In the genomic region with DNA sequence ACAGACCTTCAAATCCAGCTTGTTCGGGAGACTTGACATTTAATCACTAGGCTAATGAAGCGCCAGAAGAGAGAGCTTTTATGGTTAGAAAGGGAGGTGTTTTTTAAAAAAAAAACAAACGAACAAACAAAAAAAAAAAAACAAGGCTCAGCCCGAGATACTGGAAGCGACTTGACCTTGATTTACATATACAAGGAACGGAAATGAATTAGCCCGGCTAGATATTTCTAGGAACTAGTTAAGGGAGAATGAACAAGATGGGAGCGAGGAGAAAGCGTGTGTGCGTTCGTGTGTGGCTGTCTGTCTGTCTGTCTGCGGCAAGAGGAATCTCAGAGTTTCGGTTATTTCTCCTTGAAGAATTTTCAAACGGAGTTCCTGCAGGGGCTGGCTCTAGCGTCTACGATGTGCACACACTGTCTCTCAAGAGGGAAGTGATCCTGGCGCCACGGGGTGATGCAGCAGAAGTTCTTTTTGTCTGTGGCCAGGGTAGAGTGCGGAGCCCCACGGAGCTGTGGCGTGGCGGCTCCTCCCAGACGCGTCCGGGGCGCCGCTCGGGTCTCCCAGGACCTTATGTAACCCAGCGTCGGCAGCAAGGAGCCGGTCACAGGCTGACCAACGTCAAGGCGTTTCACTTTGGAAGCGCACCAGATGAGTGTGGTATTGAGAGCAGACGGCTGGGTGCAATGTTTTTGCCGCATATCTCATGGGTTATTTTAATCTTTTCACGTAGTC, we compare ENCODE assay signal across 8 cellular contexts. TPM values are rescaled to one million over a fixed set of nuclear protein-coding genes. Genes with fewer than 3 reads are reported as not detected.
A peak's percentile ranks its signal among the peaks of the same experiment; 100 is the strongest.
DNase-seq lines count a peak whose midpoint lies in the region; ATAC-seq and TF ChIP-seq lines count a peak whose summit lies in the region.

No MANE protein-coding gene starts in this region.

- H3K36me3 Mint-ChIP-seq in activated T-helper 2 cell treated with anti-CD3 and anti-CD28 coated beads, Interferon-gamma antibody, Interleukin-2, Interleukin-4, amounts not matched to agents 10 μg/mL and 5 μg/mL and 100 μg/mL, durations not matched to agents 14 hours and 24 hours and 36 hours (ENCODE audit: low read depth) = no peaks in the 10 kb centered on the region
- H3K36me3 Mint-ChIP-seq in natural killer cell treated with Interleukin-12 subunit alpha and Interleukin-12 subunit beta and Interleukin-15 and Interleukin-18, amount 100 ng/mL, for 72 hours = no peaks in the 10 kb centered on the region

- peaks cover 53% of the 10 kb centered on the region for H3K27me3 Mint-ChIP-seq in activated T-helper 2 cell treated with anti-CD3 and anti-CD28 coated beads, Interferon-gamma antibody, Interleukin-2, Interleukin-4, amounts not matched to agents 10 μg/mL and 5 μg/mL and 100 μg/mL, durations not matched to agents 14 hours and 24 hours and 36 hours (ENCODE audit: low read depth)
- H3K27me3 Mint-ChIP-seq in natural killer cell treated with Interleukin-12 subunit alpha and Interleukin-12 subunit beta and Interleukin-15 and Interleukin-18, amount 100 ng/mL, for 72 hours = peaks cover 15 to 32% of the 10 kb centered on the region in 2 donors

- peak overlapping the region; percentile 14 for H3K27ac Mint-ChIP-seq in activated T-helper 2 cell treated with anti-CD3 and anti-CD28 coated beads, Interferon-gamma antibody, Interleukin-2, Interleukin-4, amounts not matched to agents 10 μg/mL and 5 μg/mL and 100 μg/mL, durations not matched to agents 14 hours and 24 hours and 36 hours
- peak overlapping the region; percentile 27 to 34 for H3K27ac Mint-ChIP-seq in natural killer cell treated with Interleukin-12 subunit alpha and Interleukin-12 subunit beta and Interleukin-15 and Interleukin-18, amount 100 ng/mL, for 72 hours

- peak overlapping the region; percentile 87 for H3K4me3 Mint-ChIP-seq in activated T-helper 2 cell treated with anti-CD3 and anti-CD28 coated beads, Interferon-gamma antibody, Interleukin-2, Interleukin-4, amounts not matched to agents 10 μg/mL and 5 μg/mL and 100 μg/mL, durations not matched to agents 14 hours and 24 hours and 36 hours (ENCODE audit: low read depth)
- peak overlapping the region; percentile 93 for H3K4me3 Mint-ChIP-seq in natural killer cell treated with Interleukin-12 subunit alpha and Interleukin-12 subunit beta and Interleukin-15 and Interleukin-18, amount 100 ng/mL, for 72 hours

- intact Hi-C loops in activated T-helper 2 cell treated with anti-CD3 and anti-CD28 coated beads, Interferon-gamma antibody, Interleukin-2, Interleukin-4, amounts not matched to agents 10 μg/mL and 5 μg/mL and 100 μg/mL, durations not matched to agents 14 hours and 24 hours and 36 hours (cut with micrococcal nuclease) = loop anchor here (1.0 to 5.0 kb wide), 3 partner anchors 20 to 86 kb away; a partner anchor contains a TSS

- no peaks in the 10 kb centered on the region for H3K9me3 Mint-ChIP-seq in activated T-helper 2 cell treated with anti-CD3 and anti-CD28 coated beads, Interferon-gamma antibody, Interleukin-2, Interleukin-4, amounts not matched to agents 10 μg/mL and 5 μg/mL and 100 μg/mL, durations not matched to agents 14 hours and 24 hours and 36 hours
- no peaks in the 10 kb centered on the region for H3K9me3 Mint-ChIP-seq in natural killer cell treated with Interleukin-12 subunit alpha and Interleukin-12 subunit beta and Interleukin-15 and Interleukin-18, amount 100 ng/mL, for 72 hours

- no peaks in the 10 kb centered on the region for H3K27me3 ChIP-seq in BJ (ENCODE audit: control insufficient read depth, insufficient read depth, low read length)

- peaks cover 36% of the 10 kb centered on the region for H3K4me1 Mint-ChIP-seq in activated T-helper 2 cell treated with anti-CD3 and anti-CD28 coated beads, Interferon-gamma antibody, Interleukin-2, Interleukin-4, amounts not matched to agents 10 μg/mL and 5 μg/mL and 100 μg/mL, durations not matched to agents 14 hours and 24 hours and 36 hours (ENCODE audit: low read depth)
- H3K4me1 Mint-ChIP-seq in natural killer cell treated with Interleukin-12 subunit alpha and Interleukin-12 subunit beta and Interleukin-15 and Interleukin-18, amount 100 ng/mL, for 72 hours (ENCODE audit: low read depth in 2 of 2) = peaks cover 15 to 21% of the 10 kb centered on the region in 2 donors

- no peak for TF ChIP-seq CTCF in BJ (IDR thresholded peaks at IDR 0.05; ENCODE audit: insufficient read depth, low read depth, low read length)
- no peak for TF ChIP-seq CTCF in foreskin fibroblast (IDR thresholded peaks at IDR 0.05; ENCODE audit: low read depth, low read length)

- no peaks in the 10 kb centered on the region for H3K36me3 ChIP-seq in BJ (ENCODE audit: control insufficient read depth, insufficient read depth, low read length)

- POLR2A ChIA-PET in BJ (lab: Charles Lee) = interaction anchor here (0.6 kb wide), 4 partner anchors 63 to 1507 kb away, joined by 3 to 7 read pairs (median 4); no protein-coding TSS in a partner anchor

- DNase-seq in BJ (ENCODE audit: low read depth) (peak; percentile 43), NOMO-1 treated with dmso at 0.1 percent for 144 hours (lab: John Stamatoyannopoulos, UW; ENCODE audit: unreplicated experiment) (peak; percentile 87), foreskin fibroblast (peak; percentile 64 to 80), ureter (ENCODE audit: low spot score) (peak; percentile 79)
- peak; percentile 25 for DNase-seq in activated T-helper 2 cell treated with anti-CD3 and anti-CD28 coated beads, Interferon-gamma antibody, Interleukin-2, Interleukin-4, amounts not matched to agents 10 μg/mL and 5 μg/mL and 100 μg/mL, durations not matched to agents 14 hours and 24 hours and 36 hours (ENCODE audit: low spot score)
- peak; percentile 64 for DNase-seq in natural killer cell treated with Interleukin-12 subunit alpha and Interleukin-12 subunit beta and Interleukin-15 and Interleukin-18, amount 100 ng/mL, for 72 hours (ENCODE audit: low spot score)

- H3K4me3 ChIP-seq in BJ (ENCODE audit: low read depth, low read length) (peak overlapping the region; percentile 45), foreskin fibroblast (ENCODE audit: low read depth in 1 of 2, low read length in 2 of 2) (peak overlapping the region; percentile 66 to 69)

- CTCF ChIA-PET in BJ (lab: Yijun Ruan, JAX) = interaction anchor here (1.9 to 2.5 kb wide), 2 partner anchors 150 to 511 kb away, joined by 5 to 12 read pairs; no protein-coding TSS in a partner anchor

- peak; percentile 85 for ATAC-seq in GM19023 (IDR thresholded peaks at IDR 0.05; ENCODE audit: unreplicated experiment)
- ATAC-seq in HG03196 (IDR thresholded peaks at IDR 0.05; ENCODE audit: unreplicated experiment) = peak; percentile 86
- peak; percentile 87 to 92 for ATAC-seq in natural killer cell treated with Interleukin-12 subunit alpha and Interleukin-12 subunit beta and Interleukin-15 and Interleukin-18, amount 100 ng/mL, for 72 hours

RNA-seq across cellular contexts. Expression of a gene that starts 18.8 kb away (rescaled TPM):
- 87.5 and 94.9 TPM in 2 replicates for polyA plus RNA-seq in BJ (2011; rRNA removed)
- 51.6 and 58.4 TPM in 2 replicates for polyA minus RNA-seq in BJ (2011; rRNA and poly(A)+ RNA removed)
- 34.9 and 37.3 TPM in 2 replicates for total RNA-seq in activated T-helper 2 cell treated with anti-CD3 and anti-CD28 coated beads, Interferon-gamma antibody, Interleukin-2, Interleukin-4, amounts not matched to agents 10 μg/mL and 5 μg/mL and 100 μg/mL, durations not matched to agents 14 hours and 24 hours and 36 hours
- total RNA-seq in natural killer cell treated with Interleukin-12 subunit alpha and Interleukin-12 subunit beta and Interleukin-15 and Interleukin-18, amount 100 ng/mL, for 72 hours = 10 to 100 TPM; 14.1 to 19.2 TPM
- total RNA-seq in ureter = 39.5 TPM

Comparison
In these comparisons a context has a peak if more than half of its experiments do, and no peak if none do; other contexts are left out.
1. Peak in every context shown above with its lines: DNase-seq, ATAC-seq and H3K4me3 ChIP-seq.
2. DNase-seq: peak in every context shown above with its lines; median percentile 87 in NOMO-1 treated with dmso at 0.1 percent for 144 hours; 79 in ureter; 72 in foreskin fibroblast; 64 in natural killer cell treated with Interleukin-12 subunit alpha and Interleukin-12 subunit beta and Interleukin-15 and Interleukin-18, amount 100 ng/mL, for 72 hours; 43 in BJ; 25 in activated T-helper 2 cell treated with anti-CD3 and anti-CD28 coated beads, Interferon-gamma antibody, Interleukin-2, Interleukin-4, amounts not matched to agents 10 μg/mL and 5 μg/mL and 100 μg/mL, durations not matched to agents 14 hours and 24 hours and 36 hours.